ENCODE assay signal across 27 cellular contexts in genomic region chr16:9539346-9539745, GRCh38.
DNase-seq lines count a peak whose midpoint lies in the region; ATAC-seq, FAIRE-seq and TF ChIP-seq lines count a peak whose summit lies in the region.
"Had no signal": no experiment of that assay in that cellular context is flagged by ENCODE, and none has a peak within 500 bp of the region (broad histone marks: within the 10 kb centered on the region; RNA-seq: fewer than 3 reads in every experiment).

No MANE protein-coding gene starts in this region.

- H3K27me3 Mint-ChIP-seq in WTC11 (ENCODE audit: low read depth), result 0 out of 2 replicates have a peak, but pooled peaks cover 3% of the 10 kb centered on the region
- H3K27me3 Mint-ChIP-seq: CD4-positive, alpha-beta memory T cell; CD4-positive, CD25-positive, alpha-beta regulatory T cell; CD8-positive, alpha-beta memory T cell had no signal

- BruUV-seq in HepG2 (replicated peaks; lab: Mats Ljungman, UMichigan), result no TSS peak
- BruUV-seq in PC-3 (replicated peaks; lab: Mats Ljungman, UMichigan), result no TSS peak

- H3K36me3 Mint-ChIP-seq in WTC11, result peaks cover 5% of the 10 kb centered on the region; the same call in 1 of the 2 replicates
- H3K36me3 Mint-ChIP-seq: CD14-positive monocyte; CD4-positive, alpha-beta memory T cell; CD4-positive, CD25-positive, alpha-beta regulatory T cell; CD8-positive, alpha-beta memory T cell had no signal

- H3K79me2 ChIP-seq in HepG2 (ENCODE audit: insufficient read depth, low read length), result no peaks in the 10 kb centered on the region
- H3K79me2 ChIP-seq in PC-3 (ENCODE audit: low read length), result no peaks in the 10 kb centered on the region

- ATAC-seq in WTC11 (no peak), HepG2 (peak; percentile 44; the same call in 1 of the 3 replicates), right lobe of liver (peak; percentile 12 to 68 (median 35)), GM21381 (IDR thresholded peaks at IDR 0.05; ENCODE audit: unreplicated experiment) (no peak), HG03460 (IDR thresholded peaks at IDR 0.05; ENCODE audit: unreplicated experiment) (no peak), PC-3 (no peak)
- ATAC-seq: GM12878 had no signal

- peaks cover 22% of the 10 kb centered on the region for H3K9me3 Mint-ChIP-seq in WTC11

- H2AFZ ChIP-seq in HepG2 (ENCODE audit: low read length) (no peak overlapping the region), PC-3 (ENCODE audit: low read length) (no peak overlapping the region)

- H3K9me3 ChIP-seq in HepG2 (ENCODE audit: low read length) (peaks cover 8% of the 10 kb centered on the region), right lobe of liver (no peaks in the 10 kb centered on the region), PC-3 (ENCODE audit: low read length) (no peaks in the 10 kb centered on the region)
- H3K9me3 ChIP-seq: BE2C, BLaER1 had no signal

- H3K36me3 ChIP-seq in HepG2 (replicated peaks in 1 of 2; ENCODE audit: control insufficient read depth in 1 of 2, insufficient read depth in 2 of 2, low read length in 2 of 2) (no peaks in the 10 kb centered on the region), right lobe of liver (no peaks in the 10 kb centered on the region), PC-3 (ENCODE audit: low read depth, low read length) (no peaks in the 10 kb centered on the region)
- H3K36me3 ChIP-seq: BE2C, BLaER1 had no signal

- WGBS in HepG2 (ENCODE audit: low lambda C conversion rate), result 0% methylated on average over 1 of the region's 1 CpG
- WGBS in right lobe of liver (ENCODE audit: insufficient coverage, low coverage, low lambda C conversion rate, missing lambda C conversion rate), result 14% methylated on average over 1 of the region's 1 CpG

- DNase-seq in WTC11 (ENCODE audit: low spot score) (no peak), HepG2 (ENCODE audit: low spot score) (no peak), right lobe of liver (no peak), PC-3 (no peak)
- DNase-seq: 8988T; ACHN; BE2C; C1 segment of cervical spinal cord; CD4-positive, alpha-beta memory T cell; CD4-positive, CD25-positive, alpha-beta regulatory T cell; CD8-positive, alpha-beta memory T cell; COR-L47; DMS 273 treated with DMSO at 0.1 percent for 48 hours; DMS153; DMS53; DMS79; DND-41; EL; GDM1 had no signal

- peaks cover 10% of the 10 kb centered on the region for H3K4me1 Mint-ChIP-seq in WTC11
- H3K4me1 Mint-ChIP-seq: CD14-positive monocyte; CD4-positive, alpha-beta memory T cell; CD4-positive, CD25-positive, alpha-beta regulatory T cell; CD8-positive, alpha-beta memory T cell had no signal

- in situ Hi-C loops in HepG2 (cut with HindIII; ENCODE audit: extremely low pct_ligation_motif_present, low pct_unique_long_range_greater_than_20kb), result no loop called here

- POLR2A ChIA-PET in WTC11 (lab: Charles Lee), result no interaction called here
- POLR2A ChIA-PET in HepG2 (lab: Yijun Ruan, JAX), result no interaction called here
- POLR2A ChIA-PET in PC-3 (lab: Charles Lee; ENCODE audit: unreplicated experiment), result no interaction called here

- H3K27me3 ChIP-seq in HepG2 (ENCODE audit: control insufficient read depth in 1 of 2, insufficient read depth in 2 of 2, low read length in 2 of 2), result 0 out of 5 replicates have a peak, but pooled peaks cover 0 to 1% of the 10 kb centered on the region in 2 experiments
- H3K27me3 ChIP-seq in right lobe of liver, result no peaks in the 10 kb centered on the region
- H3K27me3 ChIP-seq in PC-3 (ENCODE audit: low read length), result no peaks in the 10 kb centered on the region
- H3K27me3 ChIP-seq: BE2C, BLaER1 had no signal

- H3K4me3 Mint-ChIP-seq in WTC11, result no peak overlapping the region
- H3K4me3 Mint-ChIP-seq: CD14-positive monocyte; CD4-positive, alpha-beta memory T cell; CD4-positive, CD25-positive, alpha-beta regulatory T cell; CD8-positive, alpha-beta memory T cell had no signal

- FAIRE-seq in HepG2 (lab: Jason Lieb, UNC), result no peak
- FAIRE-seq: A204.1, GM12878, GM12892, GM18507 had no signal

- H3K4me3 ChIP-seq in HepG2 (replicated peaks in 1 of 3; ENCODE audit: insufficient read depth in 1 of 3, low read depth in 2 of 3, low read length in 3 of 3) (no peak overlapping the region), right lobe of liver (no peak overlapping the region), PC-3 (ENCODE audit: low read length) (no peak overlapping the region)
- H3K4me3 ChIP-seq: BLaER1, GM12878 had no signal

- H4K20me1 ChIP-seq in HepG2 (ENCODE audit: insufficient read depth, low read length), result no peaks in the 10 kb centered on the region
- H4K20me1 ChIP-seq in PC-3 (ENCODE audit: low read length), result no peaks in the 10 kb centered on the region
- H4K20me1 ChIP-seq: BLaER1 had no signal

- H3K4me2 ChIP-seq in HepG2 (ENCODE audit: low read depth, low read length), result no peak overlapping the region
- H3K4me2 ChIP-seq in PC-3 (ENCODE audit: low read length), result no peak overlapping the region
- H3K4me2 ChIP-seq: BLaER1 had no signal

- TF ChIP-seq EP300 in HepG2 (IDR thresholded peaks at IDR 0.05; ENCODE audit: low read depth in 2 of 2, low read length in 2 of 2) (no peak), HepG2 (CRISPR knock-in tag; IDR thresholded peaks at IDR 0.05; ENCODE audit: borderline replicate concordance) (no peak)

- H3F3A ChIP-seq in PC-3 (ENCODE audit: low read length, unreplicated experiment), result no peaks in the 10 kb centered on the region

- TF ChIP-seq POLR2A in HepG2 (IDR thresholded peaks at IDR 0.05; ENCODE audit: insufficient read depth in 1 of 2, low read depth in 2 of 2, low read length in 2 of 2) (no peak), right lobe of liver (IDR thresholded peaks at IDR 0.05) (no peak)

- CTCF ChIA-PET in WTC11 (lab: Charles Lee), result interaction anchor here (0.6 kb wide), 1 partner anchor 754 kb away, joined by 3 read pairs; no protein-coding TSS in a partner anchor
- CTCF ChIA-PET in HepG2 (lab: Yijun Ruan, JAX; ENCODE audit: low intra/inter-chr PET ratio, low total read pairs), result no interaction called here
- CTCF ChIA-PET in PC-3 (lab: Charles Lee), result no interaction called here

- no peak overlapping the region for H3K27ac Mint-ChIP-seq in WTC11
- H3K27ac Mint-ChIP-seq: CD14-positive monocyte; CD4-positive, alpha-beta memory T cell; CD4-positive, CD25-positive, alpha-beta regulatory T cell; CD8-positive, alpha-beta memory T cell had no signal

- TF ChIP-seq RAD21 in HepG2 (CRISPR knock-in tag; IDR thresholded peaks at IDR 0.05), result no peak

- H3K4me1 ChIP-seq in HepG2 (ENCODE audit: insufficient read depth, low read length) (no peaks in the 10 kb centered on the region), right lobe of liver (peaks cover 0 to 35% (median 16%) of the 10 kb centered on the region in 4 donors), PC-3 (ENCODE audit: insufficient read depth, low read length) (no peaks in the 10 kb centered on the region)
- H3K4me1 ChIP-seq: BE2C, BLaER1 had no signal

- intact Hi-C loops in HepG2 (cut with micrococcal nuclease; ENCODE audit: unreplicated experiment), result no loop called here
- intact Hi-C loops in right lobe of liver (cut with DNase I), result no loop called here
- intact Hi-C loops in PC-3 (cut with micrococcal nuclease), result no loop called here

- TF ChIP-seq CTCF in WTC11 (IDR thresholded peaks at IDR 0.05) (no peak), HepG2 (CRISPR knock-in tag; IDR thresholded peaks at IDR 0.05) (no peak), right lobe of liver (IDR thresholded peaks at IDR 0.05) (no peak), PC-3 (conservative IDR thresholded peaks at IDR 0.05; ENCODE audit: low read depth, low read length) (no peak)

- H3K9ac ChIP-seq in HepG2 (ENCODE audit: insufficient read depth, low read depth, low read length) (no peak overlapping the region), PC-3 (ENCODE audit: low read length) (no peak overlapping the region)
- H3K9ac ChIP-seq: BLaER1 had no signal

- H3K27ac ChIP-seq in HepG2 (ENCODE audit: extremely low read length, insufficient read depth, low read length) (no peak overlapping the region), right lobe of liver (peak overlapping the region; percentile 16 to 68 (median 63)), PC-3 (ENCODE audit: low read length) (no peak overlapping the region)
- H3K27ac ChIP-seq: BLaER1 had no signal

- no peaks in the 10 kb centered on the region for H3K9me2 ChIP-seq in PC-3 (replicated peaks; ENCODE audit: low read length)

TF ChIP-seq in HepG2, 621 proteins besides CTCF, POLR2A, EP300 and RAD21:
- TF ChIP-seq TMF1 (CRISPR knock-in tag; IDR thresholded peaks at IDR 0.05; ENCODE audit: low read depth), result no peak
- no peak for TF ChIP-seq HNRNPLL (IDR thresholded peaks at IDR 0.05; ENCODE audit: low read depth, low read length, poor library complexity, severe bottlenecking)
- no peak for TF ChIP-seq ZFP37 (CRISPR knock-in tag; IDR thresholded peaks at IDR 0.05; ENCODE audit: borderline replicate concordance)
- TF ChIP-seq ZNF496 (CRISPR knock-in tag; IDR thresholded peaks at IDR 0.05; ENCODE audit: insufficient replicate concordance), result no peak

Comparison
In these comparisons a context has a peak if more than half of its experiments do, and no peak if none do; other contexts are left out.
1. H3K27ac ChIP-seq: peak in right lobe of liver (3 of 3); none in HepG2 (single experiment) and PC-3 (single experiment).
2. ATAC-seq: peak in HepG2 (single experiment) and right lobe of liver (4 of 4); none in WTC11 (single experiment), GM21381 (single experiment), HG03460 (single experiment) and PC-3 (single experiment).